In genomic region chr2:127093648-127094210, GRCh38 we compare ENCODE assay signal across 13 cellular contexts. TPM values are rescaled to one million over a fixed set of nuclear protein-coding genes. Genes with fewer than 3 reads are reported as not detected.
A peak's percentile ranks its signal among the peaks of the same experiment; 100 is the strongest.
DNase-seq lines count a peak whose midpoint lies in the region; ATAC-seq and TF ChIP-seq lines count a peak whose summit lies in the region.
"Had no signal": no experiment of that assay in that cellular context is flagged by ENCODE, and none has a peak within 500 bp of the region (broad histone marks: within the 10 kb centered on the region; RNA-seq: fewer than 3 reads in every experiment).

No MANE protein-coding gene starts in this region.

- H3K4me1 Mint-ChIP-seq in glutamatergic neuron (ENCODE audit: low read depth, unreplicated experiment), result peaks cover 23% of the 10 kb centered on the region
- H3K4me1 Mint-ChIP-seq: CD4-positive, CD25-positive, alpha-beta regulatory T cell had no signal

- H2AK9ac ChIP-seq in IMR-90 (replicated peaks; ENCODE audit: low read depth, low read length, poor library complexity), result peak overlapping the region; percentile 21

- no peaks in the 10 kb centered on the region for H3K9me3 Mint-ChIP-seq in glutamatergic neuron (ENCODE audit: unreplicated experiment)
- H3K9me3 Mint-ChIP-seq: CD4-positive, CD25-positive, alpha-beta regulatory T cell had no signal

- H3K9me3 ChIP-seq in IMR-90 (ENCODE audit: control insufficient read depth, insufficient read depth, low read length), result no peaks in the 10 kb centered on the region
- no peaks in the 10 kb centered on the region for H3K9me3 ChIP-seq in skeletal muscle satellite cell (replicated peaks; ENCODE audit: low read length)
- no peaks in the 10 kb centered on the region for H3K9me3 ChIP-seq in MM.1S (replicated peaks; ENCODE audit: insufficient read depth, low read length)
- H3K9me3 ChIP-seq: heart right ventricle had no signal

- WGBS in IMR-90 (ENCODE audit: extremely low coverage in 2 of 2, insufficient read length in 1 of 2), 2 experiments, result 90% methylated on average over 3 of the region's 15 CpGs; no CpG with 5 or more reads in 1 of the 2 experiments

- no peaks in the 10 kb centered on the region for H3F3A ChIP-seq in MM.1S (ENCODE audit: insufficient read depth, low read length)

- peaks cover 21% of the 10 kb centered on the region for H3K4me1 ChIP-seq in IMR-90 (ENCODE audit: control insufficient read depth, insufficient read depth, low read length)
- peaks cover 72% of the 10 kb centered on the region for H3K4me1 ChIP-seq in skeletal muscle satellite cell (ENCODE audit: control insufficient read depth, insufficient read depth, low read length)
- no peaks in the 10 kb centered on the region for H3K4me1 ChIP-seq in MM.1S (ENCODE audit: low read length)

- no peaks in the 10 kb centered on the region for H3K27me3 ChIP-seq in IMR-90 (ENCODE audit: control insufficient read depth, insufficient read depth, low read length)
- H3K27me3 ChIP-seq in skeletal muscle satellite cell (ENCODE audit: control insufficient read depth, insufficient read depth, low read length), result no peaks in the 10 kb centered on the region
- no peaks in the 10 kb centered on the region for H3K27me3 ChIP-seq in MM.1S (replicated peaks; ENCODE audit: insufficient read depth, low read length)
- H3K27me3 ChIP-seq: heart right ventricle had no signal

- DNase-seq in IMR-90, result no peak
- DNase-seq in glutamatergic neuron, result peak; percentile 10
- DNase-seq in activated CD8-positive, alpha-beta memory T cell treated with anti-CD3 and anti-CD28 coated beads, Interleukin-2, amount 50 U/mL, for 48 hours, result no peak
- no peak for DNase-seq in T1000 (lab: John Stamatoyannopoulos, UW)
- DNase-seq in MM.1S, result no peak
- DNase-seq: amniotic stem cell; CD4-positive, CD25-positive, alpha-beta regulatory T cell; stimulated activated CD4-positive, alpha-beta T cell treated with anti-CD3 and anti-CD28 coated beads, Interleukin-2, amount 100 ng/mL, for 48 hours; stimulated activated naive CD8-positive, alpha-beta T cell treated with anti-CD3 and anti-CD28 coated beads, Interleukin-15, Interleukin-2, amounts not matched to agents 100 U/mL and 50 U/mL, for 24 hours had no signal

- peaks cover 20 to 36% of the 10 kb centered on the region in 2 experiments for H3K79me1 ChIP-seq in IMR-90 (ENCODE audit: low read depth in 1 of 2, low read length in 2 of 2)

- BruUV-seq in IMR-90 (replicated peaks; lab: Mats Ljungman, UMichigan), result no TSS peak

- H3K18ac ChIP-seq in IMR-90 (ENCODE audit: low read depth, low read length), result no peak overlapping the region

- 0 out of 2 replicates have a peak overlapping the region, but pooled peaks have one; percentile 15 for H2AK5ac ChIP-seq in IMR-90 (ENCODE audit: low read depth, low read length)

- H3K27ac ChIP-seq in IMR-90 (ENCODE audit: insufficient read depth, low read length), result no peak overlapping the region
- H3K27ac ChIP-seq in MM.1S (ENCODE audit: low read length), result no peak overlapping the region

- CTCF ChIA-PET in IMR-90 (lab: Yijun Ruan, JAX), result no interaction called here

- no peak overlapping the region for H3K56ac ChIP-seq in IMR-90 (ENCODE audit: extremely low read depth, insufficient read depth, low read length)

- no peaks in the 10 kb centered on the region for H3K9me2 ChIP-seq in MM.1S (replicated peaks; ENCODE audit: insufficient read depth, low read length)

- TF ChIP-seq POLR2A in IMR-90 (IDR thresholded peaks at IDR 0.05; ENCODE audit: low read depth, low read length), result no peak

- no peaks in the 10 kb centered on the region for H3K79me2 ChIP-seq in MM.1S (ENCODE audit: low read length)

- peaks cover 10% of the 10 kb centered on the region for H3K9me1 ChIP-seq in IMR-90 (ENCODE audit: insufficient read depth, low read length)

- H2BK20ac ChIP-seq in IMR-90 (ENCODE audit: low read depth, low read length), result no peak overlapping the region

- H3K9ac ChIP-seq in IMR-90 (ENCODE audit: low read depth, low read length) (no peak overlapping the region), skeletal muscle satellite cell (ENCODE audit: low read depth, low read length) (no peak overlapping the region), MM.1S (ENCODE audit: low read length) (no peak overlapping the region)

- no peak overlapping the region for H3K27ac Mint-ChIP-seq in glutamatergic neuron (ENCODE audit: unreplicated experiment)

- in situ Hi-C loops in IMR-90 (cut with MboI; ENCODE audit: low sequenced_read_pairs), result no loop called here

- H4K8ac ChIP-seq in IMR-90 (ENCODE audit: low read depth in 2 of 2, low read length in 2 of 2), result no peak overlapping the region

- no peak overlapping the region for H4K5ac ChIP-seq in IMR-90 (ENCODE audit: low read depth, low read length)

- H2BK15ac ChIP-seq in IMR-90 (ENCODE audit: low read depth, low read length), result 0 out of 3 replicates have a peak overlapping the region, but pooled peaks have one; percentile 26

- no peak overlapping the region; the same call in 1 of the 2 replicates for H3K23ac ChIP-seq in IMR-90 (ENCODE audit: low read depth, low read length)

- H3K4me3 Mint-ChIP-seq in glutamatergic neuron (ENCODE audit: unreplicated experiment), result no peak overlapping the region
- H3K4me3 Mint-ChIP-seq: CD4-positive, CD25-positive, alpha-beta regulatory T cell had no signal

- peak overlapping the region; percentile 25; the same call in 1 of the 2 replicates for H3K4ac ChIP-seq in IMR-90 (ENCODE audit: low read depth, low read length)

- H4K20me1 ChIP-seq in IMR-90 (ENCODE audit: insufficient read depth, low read length), result peaks cover 40% of the 10 kb centered on the region; the same call in 1 of the 2 replicates
- H4K20me1 ChIP-seq in MM.1S (ENCODE audit: insufficient read depth, low read length), result no peaks in the 10 kb centered on the region

- H3K14ac ChIP-seq in IMR-90 (replicated peaks; ENCODE audit: low read depth, low read length), result no peak overlapping the region

- no peak for TF ChIP-seq CTCF in IMR-90 (conservative IDR thresholded peaks at IDR 0.05; ENCODE audit: low read depth, low read length)
- TF ChIP-seq CTCF in glutamatergic neuron (IDR thresholded peaks at IDR 0.05; ENCODE audit: partially characterized antibody, unreplicated experiment), result no peak
- TF ChIP-seq CTCF in MM.1S (IDR thresholded peaks at IDR 0.05; ENCODE audit: low read length), result no peak

- no peak overlapping the region for H2BK120ac ChIP-seq in IMR-90 (ENCODE audit: low read depth, low read length)

- H3K4me3 ChIP-seq in IMR-90 (ENCODE audit: insufficient read depth, low read depth, low read length), result no peak overlapping the region
- no peak overlapping the region for H3K4me3 ChIP-seq in skeletal muscle satellite cell (ENCODE audit: low read length)
- no peak overlapping the region for H3K4me3 ChIP-seq in MM.1S (ENCODE audit: low read length)
- H3K4me3 ChIP-seq: heart right ventricle had no signal

- H3K36me3 Mint-ChIP-seq in glutamatergic neuron (ENCODE audit: unreplicated experiment), result no peaks in the 10 kb centered on the region
- H3K36me3 Mint-ChIP-seq: CD4-positive, CD25-positive, alpha-beta regulatory T cell had no signal

- TF ChIP-seq RAD21 in IMR-90 (IDR thresholded peaks at IDR 0.05; ENCODE audit: low read length), result no peak

- no peak overlapping the region for H2AFZ ChIP-seq in IMR-90 (replicated peaks; ENCODE audit: low read length, poor library complexity)
- H2AFZ ChIP-seq in MM.1S (ENCODE audit: low read length), result no peak overlapping the region

- POLR2A ChIA-PET in IMR-90 (lab: Charles Lee; ENCODE audit: unreplicated experiment), result no interaction called here

- peak overlapping the region; percentile 23; the same call in 1 of the 2 replicates for H4K91ac ChIP-seq in IMR-90 (ENCODE audit: insufficient read depth, low read depth, low read length)

- intact Hi-C loops in IMR-90 (cut with micrococcal nuclease), result no loop called here

- peak; percentile 48 for ATAC-seq in GM19463 (IDR thresholded peaks at IDR 0.05; ENCODE audit: unreplicated experiment)
- ATAC-seq in IMR-90 (ENCODE audit: low read depth), result no peak
- no peak for ATAC-seq in HG03025 (IDR thresholded peaks at IDR 0.05; ENCODE audit: low FRiP score, unreplicated experiment)
- ATAC-seq: stimulated activated naive CD8-positive, alpha-beta T cell treated with anti-CD3 and anti-CD28 coated beads, Interleukin-15, Interleukin-2, amounts not matched to agents 100 U/mL and 50 U/mL, for 24 hours had no signal

- no peak overlapping the region for H2BK5ac ChIP-seq in IMR-90 (ENCODE audit: low read depth, low read length, poor library complexity, severe bottlenecking)

- H3K4me2 ChIP-seq in IMR-90 (ENCODE audit: low read depth, low read length) (no peak overlapping the region), skeletal muscle satellite cell (ENCODE audit: low read length) (peak overlapping the region; percentile 75), MM.1S (ENCODE audit: low read depth, low read length) (no peak overlapping the region)

- H3K36me3 ChIP-seq in IMR-90 (ENCODE audit: control insufficient read depth, insufficient read depth, low read length) (no peaks in the 10 kb centered on the region), skeletal muscle satellite cell (ENCODE audit: insufficient read depth, low read length) (peaks cover 3% of the 10 kb centered on the region), MM.1S (replicated peaks; ENCODE audit: insufficient read depth, low read length) (no peaks in the 10 kb centered on the region)
- H3K36me3 ChIP-seq: heart right ventricle had no signal

- H3K27me3 Mint-ChIP-seq in glutamatergic neuron (ENCODE audit: unreplicated experiment), result peaks cover 7% of the 10 kb centered on the region
- H3K27me3 Mint-ChIP-seq: CD4-positive, CD25-positive, alpha-beta regulatory T cell had no signal

- dilution Hi-C loops in IMR-90 (cut with HindIII; ENCODE audit: low sequenced_read_pairs, unreplicated experiment), result no loop called here

TF ChIP-seq in IMR-90, 13 proteins besides CTCF, POLR2A, EP300 and RAD21 (continues in another document):
- TF ChIP-seq RCOR1 (IDR thresholded peaks at IDR 0.05; ENCODE audit: insufficient replicate concordance, low read length), result no peak
- no peak for TF ChIP-seq ELK1 (IDR thresholded peaks at IDR 0.05; ENCODE audit: borderline replicate concordance, low read depth, low read length)
- TF ChIP-seq FOS (IDR thresholded peaks at IDR 0.05; ENCODE audit: low read depth, low read length), result no peak
- no peak for TF ChIP-seq MAFK (IDR thresholded peaks at IDR 0.05; ENCODE audit: low read depth, low read length)

RNA-seq across cellular contexts. Expression of gene BIN1, which starts 13.2 kb away (rescaled TPM):
- 18.1 and 19.7 TPM in 2 replicates for total RNA-seq in IMR-90 (2012; rRNA removed)
- 25.7 and 26.4 TPM in 2 replicates for polyA plus RNA-seq in IMR-90 (2012; rRNA removed)
- 18.6 and 33.9 TPM in 2 replicates for polyA plus RNA-seq in IMR-90 (2012; cell fraction: cytosol; rRNA removed)
- polyA plus RNA-seq in IMR-90 (2012; cell fraction: nucleus; rRNA removed; ENCODE audit: low replicate concordance), result 48.9 and 50.9 TPM in 2 replicates
- 176 TPM for total RNA-seq in glutamatergic neuron (ENCODE audit: unreplicated experiment)
- total RNA-seq in skeletal muscle satellite cell (2012; rRNA removed), result 103 and 112 TPM in 2 replicates
